7 cellular contexts compared by ENCODE assay signal in the genomic region with DNA sequence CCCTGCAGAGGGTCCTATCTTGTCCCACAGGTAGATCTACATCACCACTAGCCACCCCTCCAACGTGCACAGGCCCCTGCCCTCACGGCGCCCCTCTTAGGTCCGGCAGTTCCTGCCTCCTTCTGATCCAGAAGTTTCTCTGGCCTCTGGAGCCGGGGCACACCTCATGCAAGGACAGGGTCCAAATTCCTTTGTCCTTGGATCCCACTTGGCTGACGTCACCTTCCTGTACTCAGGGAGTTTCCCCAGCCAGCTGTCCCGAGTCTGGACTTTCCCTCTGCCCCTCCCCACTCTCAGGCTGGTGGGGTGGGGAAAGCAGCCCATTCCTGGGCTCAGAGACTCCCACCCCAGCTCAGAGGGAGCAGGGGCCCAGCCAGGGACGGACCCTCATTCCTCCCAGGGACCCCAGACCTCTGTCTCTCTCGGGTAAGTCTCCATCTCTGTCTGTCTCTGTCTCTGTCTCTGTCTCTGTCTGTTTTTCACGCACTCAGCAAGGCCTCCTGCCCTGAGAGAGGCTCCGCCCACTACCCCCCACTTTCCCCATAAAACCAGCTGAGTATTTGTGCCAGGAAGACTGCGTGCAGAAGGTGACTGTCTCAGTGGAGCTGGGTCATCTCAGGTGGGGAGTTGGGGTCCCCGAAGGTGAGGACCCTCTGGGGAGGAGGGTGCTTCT. TPM values are rescaled to one million over a fixed set of nuclear protein-coding genes. Genes with fewer than 3 reads are reported as not detected.
DNase-seq lines count a peak whose midpoint lies in the region; ATAC-seq and TF ChIP-seq lines count a peak whose summit lies in the region.

A gene with protein sequence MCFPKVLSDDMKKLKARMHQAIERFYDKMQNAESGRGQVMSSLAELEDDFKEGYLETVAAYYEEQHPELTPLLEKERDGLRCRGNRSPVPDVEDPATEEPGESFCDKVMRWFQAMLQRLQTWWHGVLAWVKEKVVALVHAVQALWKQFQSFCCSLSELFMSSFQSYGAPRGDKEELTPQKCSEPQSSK (plus strand): TSS at position 572 of the 673 bp plus-strand sequence. CDS start 172 bp downstream, outside the sequence.

- H3K36me3 ChIP-seq in ovary = no peaks in the 10 kb centered on the region

- intact Hi-C loops in ovary (cut with DNase I) = no loop called here

- no peak for TF ChIP-seq EP300 in ovary (IDR thresholded peaks at IDR 0.05)

- 5 to 13% (median 13%) methylated on average over 13 of the region's 13 CpGs for WGBS in ovary, 3 donors

- H3K4me1 ChIP-seq in ovary (ENCODE audit: insufficient read depth) = peaks cover 10% of the 10 kb centered on the region

- TF ChIP-seq CTCF in epithelial cell of esophagus (IDR thresholded peaks at IDR 0.05; ENCODE audit: insufficient read depth, low read depth, low read length, missing control alignments) = no peak
- TF ChIP-seq CTCF in ovary (IDR thresholded peaks at IDR 0.05) = no peak

- DNase-seq in HT-29 (ENCODE audit: low spot score) = peak; percentile 25
- DNase-seq in activated CD8-positive, alpha-beta memory T cell treated with anti-CD3 and anti-CD28 coated beads for 1 hour (ENCODE audit: extremely low read depth in 1 of 2, low read depth in 1 of 2) = peak; percentile 36 to 51
- DNase-seq in epithelial cell of esophagus (ENCODE audit: low read depth) = peak; percentile 78
- DNase-seq in ovary = peak in 4 of 5 donors; percentile 38 to 78 (median 62)
- DNase-seq in NCI-H446 (lab: John Stamatoyannopoulos, UW) = no peak

- H3K27me3 ChIP-seq in ovary = no peaks in the 10 kb centered on the region

- TF ChIP-seq POLR2A in ovary (IDR thresholded peaks at IDR 0.05) = no peak

- no peak for ATAC-seq in GM19324 (IDR thresholded peaks at IDR 0.05; ENCODE audit: low FRiP score, unreplicated experiment)
- ATAC-seq in GM18520 (IDR thresholded peaks at IDR 0.05; ENCODE audit: unreplicated experiment) = no peak

- no peak within 1 kb of the TSS for H3K4me3 ChIP-seq in epithelial cell of esophagus (ENCODE audit: low read length)
- H3K4me3 ChIP-seq in ovary = peak within 1 kb of the TSS; percentile 18

- H3K27ac ChIP-seq in ovary = peak within 1 kb of the TSS in 1 of 2 donors; percentile 58

- no peaks in the 10 kb centered on the region for H3K9me3 ChIP-seq in ovary

RNA-seq across cellular contexts. Expression of the gene that starts here (rescaled TPM):
- total RNA-seq in HT-29 (2014; rRNA removed; shearing (Covaris generic)) = 5.0 and 8.5 TPM in 2 replicates
- 10 to 100 TPM in 4 of 7 donors, 1 to 10 TPM in 3; 3.8 to 24.7 (median 10.6) TPM for total RNA-seq in ovary
- polyA plus RNA-seq in ovary = 10 to 100 TPM; 23.9 to 54.9 TPM

Comparison
In these comparisons a context has a peak if more than half of its experiments do, and no peak if none do; other contexts are left out.
1. DNase-seq: peak in HT-29 (single experiment), activated CD8-positive, alpha-beta memory T cell treated with anti-CD3 and anti-CD28 coated beads for 1 hour (2 of 2), epithelial cell of esophagus (single experiment) and ovary (4 of 5); none in NCI-H446 (0 of 2).